1 cellular context compared by ENCODE assay signal in the genomic region with DNA sequence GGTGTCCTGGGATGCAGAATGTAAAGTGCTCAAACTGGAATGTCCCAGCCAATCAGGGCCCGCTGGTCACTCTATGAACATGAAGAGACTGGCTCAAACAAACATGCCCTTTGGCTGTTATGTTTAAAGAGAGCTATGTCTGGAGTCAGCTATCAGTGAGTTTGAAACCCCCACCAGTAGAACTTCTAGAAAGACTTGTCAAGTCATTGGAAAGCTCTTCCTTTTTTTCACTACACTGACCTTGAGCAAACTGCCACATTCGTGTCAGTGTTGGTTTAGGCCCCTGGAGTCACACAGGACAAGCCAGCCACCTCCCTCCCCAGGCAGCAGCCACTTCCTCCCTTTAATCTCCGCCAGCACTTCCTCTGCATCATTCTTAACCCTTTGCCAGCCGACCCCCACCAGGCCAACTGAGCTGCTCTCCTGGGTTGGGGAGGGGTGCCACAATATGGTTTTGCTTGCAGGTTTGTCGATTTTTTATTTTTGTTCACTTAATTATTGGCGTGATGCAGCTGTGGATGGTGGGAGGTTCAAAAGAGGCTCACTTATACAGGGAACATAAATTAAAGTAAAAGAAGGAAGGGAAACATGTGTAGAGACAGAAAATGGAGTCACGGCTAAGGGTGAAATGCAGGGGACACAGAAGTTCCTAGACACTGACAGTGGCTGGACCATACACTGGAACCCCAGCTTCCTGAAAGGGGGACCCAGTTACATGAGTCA.
TF ChIP-seq lines count a peak whose summit lies in the region.

No MANE protein-coding gene starts in this region.

TF ChIP-seq in HepG2, 621 proteins besides CTCF, POLR2A, EP300 and RAD21 (continued from another document and continues in another):
- TF ChIP-seq, protein P1, sequence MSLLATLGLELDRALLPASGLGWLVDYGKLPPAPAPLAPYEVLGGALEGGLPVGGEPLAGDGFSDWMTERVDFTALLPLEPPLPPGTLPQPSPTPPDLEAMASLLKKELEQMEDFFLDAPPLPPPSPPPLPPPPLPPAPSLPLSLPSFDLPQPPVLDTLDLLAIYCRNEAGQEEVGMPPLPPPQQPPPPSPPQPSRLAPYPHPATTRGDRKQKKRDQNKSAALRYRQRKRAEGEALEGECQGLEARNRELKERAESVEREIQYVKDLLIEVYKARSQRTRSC (CRISPR knock-in tag; IDR thresholded peaks at IDR 0.05; ENCODE audit: low read depth), result no peak
- TF ChIP-seq ZNF20 (CRISPR knock-in tag; IDR thresholded peaks at IDR 0.05) (no peak), SYNCRIP (IDR thresholded peaks at IDR 0.05; ENCODE audit: insufficient read depth, low read depth, low read length) (no peak), ARNT2 (CRISPR knock-in tag; IDR thresholded peaks at IDR 0.05; ENCODE audit: low read depth) (0 out of 2 replicates have a peak, but pooled peaks have one; percentile 45), NCOA5 (CRISPR knock-in tag; IDR thresholded peaks at IDR 0.05) (no peak), ZNF761 (CRISPR knock-in tag; conservative IDR thresholded peaks at IDR 0.05) (no peak; the same call in 1 of the 2 replicates), ZFY (CRISPR knock-in tag; IDR thresholded peaks at IDR 0.05) (peak; percentile 37; the same call in 1 of the 2 replicates), RBFOX2 (IDR thresholded peaks at IDR 0.05; ENCODE audit: low read depth, low read length) (no peak), HNRNPUL1 (IDR thresholded peaks at IDR 0.05; ENCODE audit: low read depth, low read length) (no peak), ZNF549 (CRISPR knock-in tag; IDR thresholded peaks at IDR 0.05) (no peak), NR2C2 (CRISPR knock-in tag; IDR thresholded peaks at IDR 0.05; ENCODE audit: borderline replicate concordance) (peak; percentile 41; the same call in 1 of the 2 replicates), ZNF570 (CRISPR knock-in tag; IDR thresholded peaks at IDR 0.05; ENCODE audit: borderline replicate concordance) (no peak), NFYC (CRISPR knock-in tag; IDR thresholded peaks at IDR 0.05) (peak; percentile 72), ZFP90 (CRISPR knock-in tag; IDR thresholded peaks at IDR 0.05; ENCODE audit: borderline replicate concordance) (no peak), ZNF670 (CRISPR knock-in tag; IDR thresholded peaks at IDR 0.05; ENCODE audit: borderline replicate concordance) (no peak), ZNF558 (CRISPR knock-in tag; IDR thresholded peaks at IDR 0.05; ENCODE audit: borderline replicate concordance) (no peak), TARDBP (CRISPR knock-in tag; IDR thresholded peaks at IDR 0.05) (peak; percentile 71; the same call in 1 of the 2 replicates), SETDB1 (CRISPR knock-in tag; IDR thresholded peaks at IDR 0.05; ENCODE audit: borderline replicate concordance) (no peak), SALL1 (CRISPR knock-in tag; IDR thresholded peaks at IDR 0.05) (peak; percentile 93), ZFP1 (CRISPR knock-in tag; IDR thresholded peaks at IDR 0.05) (no peak), ZNF501 (CRISPR knock-in tag; IDR thresholded peaks at IDR 0.05) (0 out of 2 replicates have a peak, but pooled peaks have one; percentile 46), NAIF1 (CRISPR knock-in tag; IDR thresholded peaks at IDR 0.05; ENCODE audit: borderline replicate concordance) (no peak), AHR (CRISPR knock-in tag; IDR thresholded peaks at IDR 0.05) (no peak), MED1 (CRISPR knock-in tag; IDR thresholded peaks at IDR 0.05) (peak; percentile 75), ZNF616 (CRISPR knock-in tag; IDR thresholded peaks at IDR 0.05; ENCODE audit: low read depth) (no peak), SRSF9 (IDR thresholded peaks at IDR 0.05; ENCODE audit: borderline replicate concordance, insufficient read depth, low read depth, low read length, poor library complexity, severe bottlenecking) (no peak), MED13 (CRISPR knock-in tag; IDR thresholded peaks at IDR 0.05) (peak; percentile 58; the same call in 1 of the 2 replicates), ZNF768 (CRISPR knock-in tag; IDR thresholded peaks at IDR 0.05) (peak; percentile 27; the same call in 1 of the 2 replicates), ATAD3A (CRISPR knock-in tag; IDR thresholded peaks at IDR 0.05) (no peak), ONECUT2 (CRISPR knock-in tag; IDR thresholded peaks at IDR 0.05) (no peak), SP4 (CRISPR knock-in tag; IDR thresholded peaks at IDR 0.05) (peak; percentile 33; the same call in 1 of the 2 replicates), ZFP62 (CRISPR knock-in tag; IDR thresholded peaks at IDR 0.05) (no peak), ZNF598 (CRISPR knock-in tag; IDR thresholded peaks at IDR 0.05; ENCODE audit: borderline replicate concordance) (0 out of 2 replicates have a peak, but pooled peaks have one; percentile 15), SP1 (IDR thresholded peaks at IDR 0.05) (no peak), SP1 (CRISPR knock-in tag; IDR thresholded peaks at IDR 0.05) (no peak), HOXA9 (CRISPR knock-in tag; IDR thresholded peaks at IDR 0.05; ENCODE audit: borderline replicate concordance) (no peak), NPAS2 (CRISPR knock-in tag; IDR thresholded peaks at IDR 0.05; ENCODE audit: borderline replicate concordance) (no peak), MBD4 (IDR thresholded peaks at IDR 0.05; ENCODE audit: borderline replicate concordance, low read length) (no peak), ZNF660 (CRISPR knock-in tag; IDR thresholded peaks at IDR 0.05; ENCODE audit: borderline replicate concordance, low read depth) (no peak), ZNF619 (CRISPR knock-in tag; IDR thresholded peaks at IDR 0.05) (no peak), SRY (CRISPR knock-in tag; IDR thresholded peaks at IDR 0.05) (no peak), TSC22D2 (CRISPR knock-in tag; IDR thresholded peaks at IDR 0.05; ENCODE audit: borderline replicate concordance) (no peak)
- TF ChIP-seq, protein P2, sequence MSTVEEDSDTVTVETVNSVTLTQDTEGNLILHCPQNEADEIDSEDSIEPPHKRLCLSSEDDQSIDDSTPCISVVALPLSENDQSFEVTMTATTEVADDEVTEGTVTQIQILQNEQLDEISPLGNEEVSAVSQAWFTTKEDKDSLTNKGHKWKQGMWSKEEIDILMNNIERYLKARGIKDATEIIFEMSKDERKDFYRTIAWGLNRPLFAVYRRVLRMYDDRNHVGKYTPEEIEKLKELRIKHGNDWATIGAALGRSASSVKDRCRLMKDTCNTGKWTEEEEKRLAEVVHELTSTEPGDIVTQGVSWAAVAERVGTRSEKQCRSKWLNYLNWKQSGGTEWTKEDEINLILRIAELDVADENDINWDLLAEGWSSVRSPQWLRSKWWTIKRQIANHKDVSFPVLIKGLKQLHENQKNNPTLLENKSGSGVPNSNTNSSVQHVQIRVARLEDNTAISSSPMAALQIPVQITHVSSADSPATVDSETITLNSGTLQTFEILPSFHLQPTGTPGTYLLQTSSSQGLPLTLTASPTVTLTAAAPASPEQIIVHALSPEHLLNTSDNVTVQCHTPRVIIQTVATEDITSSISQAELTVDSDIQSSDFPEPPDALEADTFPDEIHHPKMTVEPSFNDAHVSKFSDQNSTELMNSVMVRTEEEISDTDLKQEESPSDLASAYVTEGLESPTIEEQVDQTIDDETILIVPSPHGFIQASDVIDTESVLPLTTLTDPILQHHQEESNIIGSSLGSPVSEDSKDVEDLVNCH (CRISPR knock-in tag; IDR thresholded peaks at IDR 0.05), result no peak
- TF ChIP-seq, protein P3, sequence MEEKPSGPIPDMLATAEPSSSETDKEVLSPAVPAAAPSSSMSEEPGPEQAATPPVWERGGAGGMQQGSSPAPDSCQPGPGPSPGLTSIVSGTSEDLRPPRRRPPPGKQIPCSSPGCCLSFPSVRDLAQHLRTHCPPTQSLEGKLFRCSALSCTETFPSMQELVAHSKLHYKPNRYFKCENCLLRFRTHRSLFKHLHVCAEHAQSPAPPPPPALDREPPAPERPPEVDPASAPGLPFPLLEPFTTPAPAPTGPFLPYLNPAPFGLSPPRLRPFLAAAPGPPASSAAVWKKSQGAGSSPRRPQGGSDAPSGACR (CRISPR knock-in tag; IDR thresholded peaks at IDR 0.05), result peak; percentile 35; the same call in 1 of the 2 replicates
- TF ChIP-seq, protein P4, sequence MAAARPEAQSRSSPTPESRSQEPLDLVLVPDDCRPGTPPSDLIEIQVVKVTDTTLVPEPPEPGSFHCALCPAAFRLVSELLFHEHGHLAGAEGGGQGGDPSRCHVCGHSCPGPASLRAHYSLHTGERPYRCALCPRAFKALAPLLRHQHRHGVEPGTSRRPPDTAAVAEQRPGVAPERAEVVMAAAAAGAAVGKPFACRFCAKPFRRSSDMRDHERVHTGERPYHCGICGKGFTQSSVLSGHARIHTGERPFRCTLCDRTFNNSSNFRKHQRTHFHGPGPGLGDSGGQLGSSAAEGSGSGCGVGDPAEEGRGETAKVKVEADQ (CRISPR knock-in tag; IDR thresholded peaks at IDR 0.05; ENCODE audit: borderline replicate concordance), result no peak
- TF ChIP-seq, protein P5, sequence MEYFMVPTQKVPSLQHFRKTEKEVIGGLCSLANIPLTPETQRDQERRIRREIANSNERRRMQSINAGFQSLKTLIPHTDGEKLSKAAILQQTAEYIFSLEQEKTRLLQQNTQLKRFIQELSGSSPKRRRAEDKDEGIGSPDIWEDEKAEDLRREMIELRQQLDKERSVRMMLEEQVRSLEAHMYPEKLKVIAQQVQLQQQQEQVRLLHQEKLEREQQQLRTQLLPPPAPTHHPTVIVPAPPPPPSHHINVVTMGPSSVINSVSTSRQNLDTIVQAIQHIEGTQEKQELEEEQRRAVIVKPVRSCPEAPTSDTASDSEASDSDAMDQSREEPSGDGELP (IDR thresholded peaks at IDR 0.05; ENCODE audit: borderline replicate concordance, low read depth), result peak; percentile 48; the same call in 1 of the 2 replicates
- TF ChIP-seq, protein P6, sequence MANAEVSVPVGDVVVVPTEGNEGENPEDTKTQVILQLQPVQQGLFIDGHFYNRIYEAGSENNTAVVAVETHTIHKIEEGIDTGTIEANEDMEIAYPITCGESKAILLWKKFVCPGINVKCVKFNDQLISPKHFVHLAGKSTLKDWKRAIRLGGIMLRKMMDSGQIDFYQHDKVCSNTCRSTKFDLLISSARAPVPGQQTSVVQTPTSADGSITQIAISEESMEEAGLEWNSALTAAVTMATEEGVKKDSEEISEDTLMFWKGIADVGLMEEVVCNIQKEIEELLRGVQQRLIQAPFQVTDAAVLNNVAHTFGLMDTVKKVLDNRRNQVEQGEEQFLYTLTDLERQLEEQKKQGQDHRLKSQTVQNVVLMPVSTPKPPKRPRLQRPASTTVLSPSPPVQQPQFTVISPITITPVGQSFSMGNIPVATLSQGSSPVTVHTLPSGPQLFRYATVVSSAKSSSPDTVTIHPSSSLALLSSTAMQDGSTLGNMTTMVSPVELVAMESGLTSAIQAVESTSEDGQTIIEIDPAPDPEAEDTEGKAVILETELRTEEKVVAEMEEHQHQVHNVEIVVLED (CRISPR knock-in tag; IDR thresholded peaks at IDR 0.05; ENCODE audit: borderline replicate concordance), result no peak
- TF ChIP-seq, protein P7, sequence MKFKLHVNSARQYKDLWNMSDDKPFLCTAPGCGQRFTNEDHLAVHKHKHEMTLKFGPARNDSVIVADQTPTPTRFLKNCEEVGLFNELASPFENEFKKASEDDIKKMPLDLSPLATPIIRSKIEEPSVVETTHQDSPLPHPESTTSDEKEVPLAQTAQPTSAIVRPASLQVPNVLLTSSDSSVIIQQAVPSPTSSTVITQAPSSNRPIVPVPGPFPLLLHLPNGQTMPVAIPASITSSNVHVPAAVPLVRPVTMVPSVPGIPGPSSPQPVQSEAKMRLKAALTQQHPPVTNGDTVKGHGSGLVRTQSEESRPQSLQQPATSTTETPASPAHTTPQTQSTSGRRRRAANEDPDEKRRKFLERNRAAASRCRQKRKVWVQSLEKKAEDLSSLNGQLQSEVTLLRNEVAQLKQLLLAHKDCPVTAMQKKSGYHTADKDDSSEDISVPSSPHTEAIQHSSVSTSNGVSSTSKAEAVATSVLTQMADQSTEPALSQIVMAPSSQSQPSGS (CRISPR knock-in tag; IDR thresholded peaks at IDR 0.05), result no peak
- TF ChIP-seq, protein P8, sequence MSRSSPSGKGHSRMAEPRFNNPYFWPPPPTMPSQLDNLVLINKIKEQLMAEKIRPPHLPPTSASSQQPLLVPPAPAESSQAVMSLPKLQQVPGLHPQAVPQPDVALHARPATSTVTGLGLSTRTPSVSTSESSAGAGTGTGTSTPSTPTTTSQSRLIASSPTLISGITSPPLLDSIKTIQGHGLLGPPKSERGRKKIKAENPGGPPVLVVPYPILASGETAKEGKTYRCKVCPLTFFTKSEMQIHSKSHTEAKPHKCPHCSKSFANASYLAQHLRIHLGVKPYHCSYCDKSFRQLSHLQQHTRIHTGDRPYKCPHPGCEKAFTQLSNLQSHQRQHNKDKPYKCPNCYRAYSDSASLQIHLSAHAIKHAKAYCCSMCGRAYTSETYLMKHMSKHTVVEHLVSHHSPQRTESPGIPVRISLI (CRISPR knock-in tag; IDR thresholded peaks at IDR 0.05; ENCODE audit: borderline replicate concordance), result peak; percentile 96
- TF ChIP-seq, protein P9, sequence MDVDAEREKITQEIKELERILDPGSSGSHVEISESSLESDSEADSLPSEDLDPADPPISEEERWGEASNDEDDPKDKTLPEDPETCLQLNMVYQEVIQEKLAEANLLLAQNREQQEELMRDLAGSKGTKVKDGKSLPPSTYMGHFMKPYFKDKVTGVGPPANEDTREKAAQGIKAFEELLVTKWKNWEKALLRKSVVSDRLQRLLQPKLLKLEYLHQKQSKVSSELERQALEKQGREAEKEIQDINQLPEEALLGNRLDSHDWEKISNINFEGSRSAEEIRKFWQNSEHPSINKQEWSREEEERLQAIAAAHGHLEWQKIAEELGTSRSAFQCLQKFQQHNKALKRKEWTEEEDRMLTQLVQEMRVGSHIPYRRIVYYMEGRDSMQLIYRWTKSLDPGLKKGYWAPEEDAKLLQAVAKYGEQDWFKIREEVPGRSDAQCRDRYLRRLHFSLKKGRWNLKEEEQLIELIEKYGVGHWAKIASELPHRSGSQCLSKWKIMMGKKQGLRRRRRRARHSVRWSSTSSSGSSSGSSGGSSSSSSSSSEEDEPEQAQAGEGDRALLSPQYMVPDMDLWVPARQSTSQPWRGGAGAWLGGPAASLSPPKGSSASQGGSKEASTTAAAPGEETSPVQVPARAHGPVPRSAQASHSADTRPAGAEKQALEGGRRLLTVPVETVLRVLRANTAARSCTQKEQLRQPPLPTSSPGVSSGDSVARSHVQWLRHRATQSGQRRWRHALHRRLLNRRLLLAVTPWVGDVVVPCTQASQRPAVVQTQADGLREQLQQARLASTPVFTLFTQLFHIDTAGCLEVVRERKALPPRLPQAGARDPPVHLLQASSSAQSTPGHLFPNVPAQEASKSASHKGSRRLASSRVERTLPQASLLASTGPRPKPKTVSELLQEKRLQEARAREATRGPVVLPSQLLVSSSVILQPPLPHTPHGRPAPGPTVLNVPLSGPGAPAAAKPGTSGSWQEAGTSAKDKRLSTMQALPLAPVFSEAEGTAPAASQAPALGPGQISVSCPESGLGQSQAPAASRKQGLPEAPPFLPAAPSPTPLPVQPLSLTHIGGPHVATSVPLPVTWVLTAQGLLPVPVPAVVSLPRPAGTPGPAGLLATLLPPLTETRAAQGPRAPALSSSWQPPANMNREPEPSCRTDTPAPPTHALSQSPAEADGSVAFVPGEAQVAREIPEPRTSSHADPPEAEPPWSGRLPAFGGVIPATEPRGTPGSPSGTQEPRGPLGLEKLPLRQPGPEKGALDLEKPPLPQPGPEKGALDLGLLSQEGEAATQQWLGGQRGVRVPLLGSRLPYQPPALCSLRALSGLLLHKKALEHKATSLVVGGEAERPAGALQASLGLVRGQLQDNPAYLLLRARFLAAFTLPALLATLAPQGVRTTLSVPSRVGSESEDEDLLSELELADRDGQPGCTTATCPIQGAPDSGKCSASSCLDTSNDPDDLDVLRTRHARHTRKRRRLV (CRISPR knock-in tag; IDR thresholded peaks at IDR 0.05), result no peak
- TF ChIP-seq, protein P10, sequence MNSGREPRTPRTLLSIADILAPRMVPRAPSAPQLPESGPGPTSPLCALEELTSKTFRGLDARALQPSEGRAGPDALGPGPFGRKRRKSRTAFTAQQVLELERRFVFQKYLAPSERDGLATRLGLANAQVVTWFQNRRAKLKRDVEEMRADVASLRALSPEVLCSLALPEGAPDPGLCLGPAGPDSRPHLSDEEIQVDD (CRISPR knock-in tag; IDR thresholded peaks at IDR 0.05; ENCODE audit: borderline replicate concordance), result no peak
